In genomic region chr14:48125654-48126053, GRCh38 we compare ENCODE assay signal across 26 cellular contexts.
A peak's percentile ranks its signal among the peaks of the same experiment; 100 is the strongest.
DNase-seq lines count a peak whose midpoint lies in the region; ATAC-seq, FAIRE-seq and TF ChIP-seq lines count a peak whose summit lies in the region.
"Had no signal": no experiment of that assay in that cellular context is flagged by ENCODE, and none has a peak within 500 bp of the region (broad histone marks: within the 10 kb centered on the region; RNA-seq: fewer than 3 reads in every experiment).

No MANE protein-coding gene starts in this region.

- no peaks in the 10 kb centered on the region for H3K79me2 ChIP-seq in SU-DHL-6 (ENCODE audit: insufficient read depth, low read length)

- ATAC-seq in sciatic nerve (no peak), GM18502 (IDR thresholded peaks at IDR 0.05; ENCODE audit: poor library complexity, unreplicated experiment) (no peak)
- ATAC-seq: activated CD8-positive, alpha-beta memory T cell treated with anti-CD3 and anti-CD28 coated beads, Interleukin-2, amount 10 ng/mL, durations not matched to agents 7 days and 5 days; gastrocnemius medialis; SK-N-SH treated with all-trans-retinoic acid at 6 μM for 48 hours had no signal

- H3K36me3 ChIP-seq in SU-DHL-6 (ENCODE audit: low read length): 0 out of 2 replicates have a peak, but pooled peaks cover 3% of the 10 kb centered on the region
- H3K36me3 ChIP-seq: colonic mucosa, esophagus squamous epithelium, gastrocnemius medialis, transverse colon had no signal

- TF ChIP-seq POLR2A in GM12892 (IDR thresholded peaks at IDR 0.05; ENCODE audit: low read depth, low read length): no peak

- no peak overlapping the region for H3K9ac ChIP-seq in SU-DHL-6 (ENCODE audit: low read length)

- no peak overlapping the region for H3K4me3 ChIP-seq in SU-DHL-6 (ENCODE audit: insufficient read depth, low read length, poor library complexity, severe bottlenecking)
- H3K4me3 ChIP-seq: colonic mucosa, esophagus squamous epithelium, gastrocnemius medialis, lung, psoas muscle, transverse colon had no signal

- no peaks in the 10 kb centered on the region for H3K9me2 ChIP-seq in SU-DHL-6 (replicated peaks; ENCODE audit: insufficient read depth, low read length)

- intact Hi-C loops in sciatic nerve (cut with DNase I): no loop called here

- H3K27me3 ChIP-seq in SU-DHL-6 (ENCODE audit: low read length): no peaks in the 10 kb centered on the region
- H3K27me3 ChIP-seq: colonic mucosa, esophagus squamous epithelium, gastrocnemius medialis, transverse colon had no signal

- no peaks in the 10 kb centered on the region for H4K20me1 ChIP-seq in SU-DHL-6 (ENCODE audit: low read depth, low read length)

- no peaks in the 10 kb centered on the region; the same call in 1 of the 2 replicates for H3F3A ChIP-seq in SU-DHL-6 (ENCODE audit: insufficient read depth)

- H3K4me2 ChIP-seq in SU-DHL-6 (ENCODE audit: low read depth, low read length, poor library complexity, severe bottlenecking): no peak overlapping the region

- no peak for FAIRE-seq in GM12892 (lab: Jason Lieb, UNC)
- FAIRE-seq: bronchial epithelial cell, GM18507 had no signal

- TF ChIP-seq CTCF in SU-DHL-6 (IDR thresholded peaks at IDR 0.05; ENCODE audit: insufficient read depth, low read length, poor library complexity, severe bottlenecking): no peak

- H3K9me3 ChIP-seq in SU-DHL-6 (ENCODE audit: insufficient read depth, low read length): no peaks in the 10 kb centered on the region
- H3K9me3 ChIP-seq: colonic mucosa, esophagus squamous epithelium, gastrocnemius medialis, psoas muscle, transverse colon had no signal

- H2AFZ ChIP-seq in SU-DHL-6 (ENCODE audit: low read depth, low read length, severe bottlenecking): peak overlapping the region; percentile 75

- H3K27ac ChIP-seq in SU-DHL-6 (ENCODE audit: low read depth, low read length): no peak overlapping the region
- H3K27ac ChIP-seq: C4-2B, colonic mucosa, esophagus squamous epithelium, gastrocnemius medialis, psoas muscle, transverse colon had no signal

- DNase-seq in DMS 273 treated with DMSO at 0.1 percent for 48 hours (lab: John Stamatoyannopoulos, UW) (peak; percentile 19), NCI-H524 (lab: John Stamatoyannopoulos, UW) (peak; percentile 92 to 97), left kidney (ENCODE audit: low read depth, low spot score) (peak; percentile 45), sciatic nerve (ENCODE audit: low spot score) (no peak), NCI-H345 (lab: John Stamatoyannopoulos, UW) (no peak), GM12892 (ENCODE audit: insufficient read length) (no peak)
- DNase-seq: activated CD4-positive, alpha-beta T cell treated with anti-CD3 and anti-CD28 coated beads, Interleukin-2, amount 50 U/mL, for 1 hour; activated CD8-positive, alpha-beta memory T cell treated with anti-CD3 and anti-CD28 coated beads, Interleukin-2, amount 10 ng/mL, durations not matched to agents 7 days and 5 days; activated naive CD4-positive, alpha-beta T cell treated with anti-CD3 and anti-CD28 coated beads, Interleukin-2, amount 10 ng/mL, durations not matched to agents 7 days and 5 days; amygdala; colonic mucosa; esophagus squamous epithelium; gastrocnemius medialis; GOT3; Karpas-422; NCI-H1930; NCI-H446; psoas muscle; transverse colon had no signal

Comparison
In these comparisons a context has a peak if more than half of its experiments do, and no peak if none do; other contexts are left out.
1. DNase-seq: peak in DMS 273 treated with DMSO at 0.1 percent for 48 hours (single experiment), NCI-H524 (2 of 2) and left kidney (single experiment); none in sciatic nerve (single experiment), NCI-H345 (single experiment) and GM12892 (single experiment).